ENCODE assay signal across 14 cellular contexts in genomic region chr1:235906436-235906835, GRCh38.
"Had no signal": no experiment of that assay in that cellular context is flagged by ENCODE, and none has a peak within 500 bp of the region (broad histone marks: within the 10 kb centered on the region; RNA-seq: fewer than 3 reads in every experiment).

No MANE protein-coding gene starts in this region.

- H3K9me3 ChIP-seq: pancreas, right lobe of liver, suprapubic skin, transverse colon had no signal

- H3K27ac ChIP-seq: pancreas, right lobe of liver, suprapubic skin, transverse colon had no signal

- H3K4me3 ChIP-seq: lung, pancreas, right lobe of liver, suprapubic skin, transverse colon had no signal

- H3K36me3 ChIP-seq: pancreas, right lobe of liver, suprapubic skin, transverse colon had no signal

- DNase-seq: cortex of kidney; effector memory CD8-positive, alpha-beta T cell; natural killer cell; occipital lobe; pancreas; right lobe of liver; small intestine; stimulated activated CD4-positive, alpha-beta T cell treated with anti-CD3 and anti-CD28 coated beads, Interleukin-15, amount 100 ng/mL, for 24 hours; stimulated activated CD4-positive, alpha-beta T cell treated with anti-CD3 and anti-CD28 coated beads, Interleukin-2, amount 100 ng/mL, for 48 hours; stimulated activated naive B cell treated with anti-CD40 and anti-IgM and Interleukin-4, amounts not matched to agents 10 μg/mL and 1 μg/mL and 100 μg/mL, for 72 hours; stimulated activated naive CD8-positive, alpha-beta T cell treated with anti-CD3 and anti-CD28 coated beads, Interleukin-15, amount 100 ng/mL, for 72 hours; transverse colon had no signal

- H3K4me1 ChIP-seq: pancreas had no signal

- H3K27me3 ChIP-seq: pancreas, right lobe of liver, suprapubic skin, transverse colon had no signal
